ENCODE assay signal across 19 cellular contexts in genomic region chr10:8596929-8597472, GRCh38.
DNase-seq lines count a peak whose midpoint lies in the region; FAIRE-seq and TF ChIP-seq lines count a peak whose summit lies in the region.
"Had no signal": no experiment of that assay in that cellular context is flagged by ENCODE, and none has a peak within 500 bp of the region (broad histone marks: within the 10 kb centered on the region; RNA-seq: fewer than 3 reads in every experiment).

No MANE protein-coding gene starts in this region.

- H3K9ac ChIP-seq in keratinocyte (ENCODE audit: control insufficient read depth, extremely low read depth, insufficient read depth, low read length), result peak overlapping the region; percentile 16
- no peak overlapping the region for H3K9ac ChIP-seq in MM.1S (ENCODE audit: low read length)
- H3K9ac ChIP-seq: BLaER1 treated with 17β-estradiol and CSF1 and Interleukin-3, amounts not matched to agents 10 nM and 100 nM had no signal

- H2AFZ ChIP-seq in keratinocyte (ENCODE audit: control insufficient read depth, low read length) (peak overlapping the region; percentile 67), MM.1S (ENCODE audit: low read length) (no peak overlapping the region)

- FAIRE-seq in keratinocyte (lab: Jason Lieb, UNC) (peak; percentile 92), urothelium cell line (lab: Jason Lieb, UNC) (no peak)
- FAIRE-seq: H1 had no signal

- no peaks in the 10 kb centered on the region for H3K36me3 ChIP-seq in keratinocyte (ENCODE audit: control insufficient read depth in 2 of 2, extremely low read depth in 1 of 2, insufficient read depth in 2 of 2, low read length in 2 of 2)
- no peaks in the 10 kb centered on the region for H3K36me3 ChIP-seq in MM.1S (replicated peaks; ENCODE audit: insufficient read depth, low read length)
- H3K36me3 ChIP-seq: BLaER1 treated with 17β-estradiol and CSF1 and Interleukin-3, amounts not matched to agents 10 nM and 100 nM; SJCRH30 had no signal

- no peaks in the 10 kb centered on the region for H3K9me2 ChIP-seq in MM.1S (replicated peaks; ENCODE audit: insufficient read depth, low read length)

- H3K27me3 ChIP-seq in keratinocyte (ENCODE audit: control insufficient read depth, extremely low read depth, insufficient read depth, low read length) (no peaks in the 10 kb centered on the region), MM.1S (replicated peaks; ENCODE audit: insufficient read depth, low read length) (no peaks in the 10 kb centered on the region)
- H3K27me3 ChIP-seq: BLaER1 treated with 17β-estradiol and CSF1 and Interleukin-3, amounts not matched to agents 10 nM and 100 nM; SJCRH30 had no signal

- no peaks in the 10 kb centered on the region for H3K79me2 ChIP-seq in keratinocyte (ENCODE audit: control insufficient read depth, insufficient read depth, low read length)
- H3K79me2 ChIP-seq in MM.1S (ENCODE audit: low read length), result no peaks in the 10 kb centered on the region

- no peaks in the 10 kb centered on the region for H3F3A ChIP-seq in MM.1S (ENCODE audit: insufficient read depth, low read length)

- H3K27ac ChIP-seq in keratinocyte (ENCODE audit: control insufficient read depth, insufficient read depth, low read length) (peak overlapping the region; percentile 51), MM.1S (ENCODE audit: low read length) (no peak overlapping the region)
- H3K27ac ChIP-seq: A549; BLaER1 treated with 17β-estradiol and CSF1 and Interleukin-3, amounts not matched to agents 10 nM and 100 nM; RWPE1; SJCRH30 had no signal

- H3K4me3 ChIP-seq in keratinocyte (ENCODE audit: control insufficient read depth in 2 of 3, extremely low read depth in 1 of 3, insufficient read depth in 2 of 3, low read depth in 1 of 3, low read length in 3 of 3) (no peak overlapping the region), MM.1S (ENCODE audit: low read length) (no peak overlapping the region)
- H3K4me3 ChIP-seq: A549; BLaER1 treated with 17β-estradiol and CSF1 and Interleukin-3, amounts not matched to agents 10 nM and 100 nM; SJCRH30 had no signal

- H3K9me1 ChIP-seq in keratinocyte (ENCODE audit: control insufficient read depth, extremely low read depth, insufficient read depth, low read length), result no peaks in the 10 kb centered on the region

- TF ChIP-seq CTCF in keratinocyte (optimal IDR thresholded peaks at IDR 0.05 in 1 of 3, IDR thresholded peaks at IDR 0.05 in 1 of 3, conservative IDR thresholded peaks at IDR 0.05 in 1 of 3; ENCODE audit: extremely low read depth in 1 of 3, insufficient read depth in 2 of 3, low read length in 3 of 3), result no peak
- TF ChIP-seq CTCF in MM.1S (IDR thresholded peaks at IDR 0.05; ENCODE audit: low read length), result no peak

- H3K4me2 ChIP-seq in keratinocyte (ENCODE audit: control insufficient read depth, extremely low read depth, insufficient read depth, low read depth, low read length) (peak overlapping the region; percentile 65), MM.1S (ENCODE audit: low read depth, low read length) (no peak overlapping the region)
- H3K4me2 ChIP-seq: A549; BLaER1 treated with 17β-estradiol and CSF1 and Interleukin-3, amounts not matched to agents 10 nM and 100 nM had no signal

- H3K4me1 ChIP-seq in keratinocyte (ENCODE audit: control insufficient read depth, extremely low read depth, insufficient read depth, low read length) (peaks cover 37% of the 10 kb centered on the region), MM.1S (ENCODE audit: low read length) (no peaks in the 10 kb centered on the region)
- H3K4me1 ChIP-seq: BLaER1 treated with 17β-estradiol and CSF1 and Interleukin-3, amounts not matched to agents 10 nM and 100 nM; SJCRH30 had no signal

- H4K20me1 ChIP-seq in keratinocyte (ENCODE audit: control insufficient read depth, extremely low read depth, insufficient read depth, low read length) (no peaks in the 10 kb centered on the region), MM.1S (ENCODE audit: insufficient read depth, low read length) (no peaks in the 10 kb centered on the region)
- H4K20me1 ChIP-seq: BLaER1 treated with 17β-estradiol and CSF1 and Interleukin-3, amounts not matched to agents 10 nM and 100 nM had no signal

- dilution Hi-C loops in keratinocyte (cut with MboI; ENCODE audit: extremely low pct_ligation_motif_present, low sequenced_read_pairs), result no loop called here

- H3K9me3 ChIP-seq in keratinocyte (ENCODE audit: control insufficient read depth, low read depth, low read length) (no peaks in the 10 kb centered on the region), MM.1S (replicated peaks; ENCODE audit: insufficient read depth, low read length) (no peaks in the 10 kb centered on the region)
- H3K9me3 ChIP-seq: A549; BLaER1 treated with 17β-estradiol and CSF1 and Interleukin-3, amounts not matched to agents 10 nM and 100 nM; SJCRH30 had no signal

- DNase-seq in HT1080 (ENCODE audit: low read depth) (peak; percentile 26), astrocyte of the hippocampus (ENCODE audit: low read depth, low spot score) (peak; percentile 33), keratinocyte (ENCODE audit: low read depth, low spot score) (peak; percentile 28), urothelium cell line (ENCODE audit: low spot score) (peak; percentile 20), NCI-H526 treated with DMSO at 0.1 percent for 48 hours (lab: John Stamatoyannopoulos, UW) (no peak), MM.1S (no peak), SK-N-DZ (ENCODE audit: low spot score) (no peak)
- DNase-seq: HFFc6; NCI-H1105 treated with DMSO at 0.1 percent for 48 hours; NCI-H187 treated with DMSO at 0.1 percent for 48 hours; NCI-H2171; NCI-H446; NK-92 treated with Interleukin-12 subunit alpha and Interleukin-12 subunit beta, amount 100 ng/mL, for 24 hours; OCI-M1; SJCRH30 had no signal

Comparison
In these comparisons a context has a peak if more than half of its experiments do, and no peak if none do; other contexts are left out.
1. DNase-seq: peak in HT1080 (single experiment), astrocyte of the hippocampus (single experiment), keratinocyte (single experiment) and urothelium cell line (single experiment); none in NCI-H526 treated with DMSO at 0.1 percent for 48 hours (single experiment), MM.1S (single experiment) and SK-N-DZ (single experiment).